16 cellular contexts compared by ENCODE assay signal in the genomic region with DNA sequence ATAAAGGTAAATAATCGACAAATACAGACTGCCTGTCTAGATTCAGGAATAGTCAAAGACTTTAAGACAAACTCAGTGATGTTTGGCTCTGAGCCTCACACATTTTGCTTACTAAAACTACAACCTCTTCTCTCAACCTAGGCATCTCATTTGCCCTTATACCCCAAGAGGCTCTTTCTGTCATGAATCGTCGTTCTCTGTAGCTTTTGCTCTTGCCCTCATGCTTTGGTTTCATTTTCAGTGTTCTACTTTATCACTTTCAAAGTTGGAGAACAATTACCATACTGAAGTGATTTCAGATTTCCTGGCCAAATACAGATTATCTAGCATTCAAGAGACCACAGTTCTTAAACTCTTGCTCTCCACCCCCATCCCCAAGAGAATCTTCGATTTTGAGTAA.
DNase-seq lines count a peak whose midpoint lies in the region; ATAC-seq and TF ChIP-seq lines count a peak whose summit lies in the region.
"Had no signal": no experiment of that assay in that cellular context is flagged by ENCODE, and none has a peak within 500 bp of the region (broad histone marks: within the 10 kb centered on the region; RNA-seq: fewer than 3 reads in every experiment).

No MANE protein-coding gene starts in this region.

- 0 out of 2 replicates have a peak overlapping the region, but pooled peaks have one; percentile 2 for H3K4me3 ChIP-seq in MM.1S (ENCODE audit: low read length)
- H3K4me3 ChIP-seq in stomach: no peak overlapping the region
- H3K4me3 ChIP-seq: HAP-1 had no signal

- ATAC-seq in GM18517 (IDR thresholded peaks at IDR 0.05; ENCODE audit: unreplicated experiment): peak; percentile 55
- ATAC-seq in GM19463 (IDR thresholded peaks at IDR 0.05; ENCODE audit: unreplicated experiment): peak; percentile 61
- ATAC-seq in SK-N-SH treated with all-trans-retinoic acid at 6 μM for 48 hours: no peak
- ATAC-seq: Panc1, Right ventricle myocardium inferior had no signal

- H3K9me3 ChIP-seq in MM.1S (replicated peaks; ENCODE audit: insufficient read depth, low read length) (no peaks in the 10 kb centered on the region), stomach (peaks cover 0 to 7% (median 4%) of the 10 kb centered on the region in 4 donors)
- H3K9me3 ChIP-seq: HAP-1 had no signal

- H3K27ac ChIP-seq in MM.1S (ENCODE audit: low read length): no peak overlapping the region
- no peak overlapping the region for H3K27ac ChIP-seq in stomach

- no peaks in the 10 kb centered on the region for H4K20me1 ChIP-seq in MM.1S (ENCODE audit: insufficient read depth, low read length)

- H3K27me3 ChIP-seq in MM.1S (replicated peaks; ENCODE audit: insufficient read depth, low read length): no peaks in the 10 kb centered on the region
- no peaks in the 10 kb centered on the region for H3K27me3 ChIP-seq in stomach

- intact Hi-C loops in stomach (cut with DNase I; ENCODE audit: low total_unique reads): no loop called here

- peaks cover 12% of the 10 kb centered on the region for H3K4me1 Mint-ChIP-seq in endothelial cell (ENCODE audit: unreplicated experiment)

- H3K4me3 Mint-ChIP-seq in endothelial cell (ENCODE audit: unreplicated experiment): no peak overlapping the region
- H3K4me3 Mint-ChIP-seq: T-helper 1 cell treated with Interleukin-12 subunit alpha and Interleukin-12 subunit beta and Interleukin-4 antibody, amounts not matched to agents 30 μg/mL and 1 μg/mL, for 36 hours had no signal

- H3K27me3 Mint-ChIP-seq in endothelial cell (ENCODE audit: unreplicated experiment): no peaks in the 10 kb centered on the region

- TF ChIP-seq POLR2A in erythroblast (IDR thresholded peaks at IDR 0.05; ENCODE audit: low read length): no peak
- no peak for TF ChIP-seq POLR2A in stomach (IDR thresholded peaks at IDR 0.05)

- H3K36me3 Mint-ChIP-seq in endothelial cell (ENCODE audit: low read depth, unreplicated experiment): no peaks in the 10 kb centered on the region

- no peaks in the 10 kb centered on the region for H3K9me2 ChIP-seq in MM.1S (replicated peaks; ENCODE audit: insufficient read depth, low read length)

- H3F3A ChIP-seq in MM.1S (ENCODE audit: insufficient read depth, low read length): peaks cover 10% of the 10 kb centered on the region; the same call in 1 of the 2 replicates

- TF ChIP-seq EP300 in stomach (IDR thresholded peaks at IDR 0.05): no peak

- no peaks in the 10 kb centered on the region for H3K79me2 ChIP-seq in MM.1S (ENCODE audit: low read length)

- no peak for TF ChIP-seq CTCF in MM.1S (IDR thresholded peaks at IDR 0.05; ENCODE audit: low read length)
- no peak for TF ChIP-seq CTCF in endothelial cell (IDR thresholded peaks at IDR 0.05; ENCODE audit: unreplicated experiment)
- no peak for TF ChIP-seq CTCF in stomach (IDR thresholded peaks at IDR 0.05)

- peak; percentile 74 for DNase-seq in MM.1S
- no peak for DNase-seq in endothelial cell (ENCODE audit: low spot score)
- no peak for DNase-seq in SK-N-DZ (ENCODE audit: low spot score)
- no peak for DNase-seq in erythroblast (lab: John Stamatoyannopoulos, UW)
- DNase-seq in stomach: no peak
- DNase-seq: KG1, NCI-H1105, NCI-H1694 treated with DMSO at 0.1 percent for 48 hours, NCI-H69 had no signal

- H3K4me1 ChIP-seq in MM.1S (ENCODE audit: low read length) (peaks cover 10% of the 10 kb centered on the region), stomach (no peaks in the 10 kb centered on the region)
- H3K4me1 ChIP-seq: HAP-1 had no signal

- 72 to 87% (median 75%) methylated on average over 4 of the region's 4 CpGs for WGBS in stomach, 5 donors

- peak overlapping the region; percentile 26; the same call in 1 of the 2 replicates for H2AFZ ChIP-seq in MM.1S (ENCODE audit: low read length)

- no peaks in the 10 kb centered on the region for H3K36me3 ChIP-seq in MM.1S (replicated peaks; ENCODE audit: insufficient read depth, low read length)
- no peaks in the 10 kb centered on the region for H3K36me3 ChIP-seq in stomach
- H3K36me3 ChIP-seq: HAP-1 had no signal

- H3K4me2 ChIP-seq in MM.1S (ENCODE audit: low read depth, low read length): peak overlapping the region; percentile 40

- H3K9me3 Mint-ChIP-seq in endothelial cell (ENCODE audit: unreplicated experiment): no peaks in the 10 kb centered on the region
- H3K9me3 Mint-ChIP-seq: T-helper 1 cell treated with Interleukin-12 subunit alpha and Interleukin-12 subunit beta and Interleukin-4 antibody, amounts not matched to agents 30 μg/mL and 1 μg/mL, for 36 hours had no signal

- H3K27ac Mint-ChIP-seq in endothelial cell (ENCODE audit: unreplicated experiment): peak overlapping the region; percentile 83
- H3K27ac Mint-ChIP-seq: T-helper 1 cell treated with Interleukin-12 subunit alpha and Interleukin-12 subunit beta and Interleukin-4 antibody, amounts not matched to agents 30 μg/mL and 1 μg/mL, for 36 hours had no signal

- no peak overlapping the region for H3K9ac ChIP-seq in MM.1S (ENCODE audit: low read length)

TF ChIP-seq in SK-N-SH treated with all-trans-retinoic acid at 6 μM for 48 hours, 23 proteins besides CTCF, POLR2A, EP300 and RAD21:
- TF ChIP-seq PATZ1 (CRISPR knock-in tag; IDR thresholded peaks at IDR 0.05; ENCODE audit: borderline replicate concordance): no peak
- TF ChIP-seq, protein P1, sequence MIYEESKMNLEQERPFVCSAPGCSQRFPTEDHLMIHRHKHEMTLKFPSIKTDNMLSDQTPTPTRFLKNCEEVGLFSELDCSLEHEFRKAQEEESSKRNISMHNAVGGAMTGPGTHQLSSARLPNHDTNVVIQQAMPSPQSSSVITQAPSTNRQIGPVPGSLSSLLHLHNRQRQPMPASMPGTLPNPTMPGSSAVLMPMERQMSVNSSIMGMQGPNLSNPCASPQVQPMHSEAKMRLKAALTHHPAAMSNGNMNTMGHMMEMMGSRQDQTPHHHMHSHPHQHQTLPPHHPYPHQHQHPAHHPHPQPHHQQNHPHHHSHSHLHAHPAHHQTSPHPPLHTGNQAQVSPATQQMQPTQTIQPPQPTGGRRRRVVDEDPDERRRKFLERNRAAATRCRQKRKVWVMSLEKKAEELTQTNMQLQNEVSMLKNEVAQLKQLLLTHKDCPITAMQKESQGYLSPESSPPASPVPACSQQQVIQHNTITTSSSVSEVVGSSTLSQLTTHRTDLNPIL (CRISPR knock-in tag; IDR thresholded peaks at IDR 0.05; ENCODE audit: low read depth): no peak
- TF ChIP-seq ESRRG (CRISPR knock-in tag; IDR thresholded peaks at IDR 0.05): no peak
- TF ChIP-seq ZFP30 (CRISPR knock-in tag; IDR thresholded peaks at IDR 0.05): no peak
- no peak for TF ChIP-seq ZNF8 (CRISPR knock-in tag; IDR thresholded peaks at IDR 0.05)
- no peak for TF ChIP-seq ZFP3 (CRISPR knock-in tag; IDR thresholded peaks at IDR 0.05)
- TF ChIP-seq TCF4 (CRISPR knock-in tag; IDR thresholded peaks at IDR 0.05; ENCODE audit: borderline replicate concordance): no peak
- no peak for TF ChIP-seq ARNTL (CRISPR knock-in tag; IDR thresholded peaks at IDR 0.05; ENCODE audit: borderline replicate concordance, low read depth)
- no peak for TF ChIP-seq ISL1 (CRISPR knock-in tag; IDR thresholded peaks at IDR 0.05)
- TF ChIP-seq, protein P2, sequence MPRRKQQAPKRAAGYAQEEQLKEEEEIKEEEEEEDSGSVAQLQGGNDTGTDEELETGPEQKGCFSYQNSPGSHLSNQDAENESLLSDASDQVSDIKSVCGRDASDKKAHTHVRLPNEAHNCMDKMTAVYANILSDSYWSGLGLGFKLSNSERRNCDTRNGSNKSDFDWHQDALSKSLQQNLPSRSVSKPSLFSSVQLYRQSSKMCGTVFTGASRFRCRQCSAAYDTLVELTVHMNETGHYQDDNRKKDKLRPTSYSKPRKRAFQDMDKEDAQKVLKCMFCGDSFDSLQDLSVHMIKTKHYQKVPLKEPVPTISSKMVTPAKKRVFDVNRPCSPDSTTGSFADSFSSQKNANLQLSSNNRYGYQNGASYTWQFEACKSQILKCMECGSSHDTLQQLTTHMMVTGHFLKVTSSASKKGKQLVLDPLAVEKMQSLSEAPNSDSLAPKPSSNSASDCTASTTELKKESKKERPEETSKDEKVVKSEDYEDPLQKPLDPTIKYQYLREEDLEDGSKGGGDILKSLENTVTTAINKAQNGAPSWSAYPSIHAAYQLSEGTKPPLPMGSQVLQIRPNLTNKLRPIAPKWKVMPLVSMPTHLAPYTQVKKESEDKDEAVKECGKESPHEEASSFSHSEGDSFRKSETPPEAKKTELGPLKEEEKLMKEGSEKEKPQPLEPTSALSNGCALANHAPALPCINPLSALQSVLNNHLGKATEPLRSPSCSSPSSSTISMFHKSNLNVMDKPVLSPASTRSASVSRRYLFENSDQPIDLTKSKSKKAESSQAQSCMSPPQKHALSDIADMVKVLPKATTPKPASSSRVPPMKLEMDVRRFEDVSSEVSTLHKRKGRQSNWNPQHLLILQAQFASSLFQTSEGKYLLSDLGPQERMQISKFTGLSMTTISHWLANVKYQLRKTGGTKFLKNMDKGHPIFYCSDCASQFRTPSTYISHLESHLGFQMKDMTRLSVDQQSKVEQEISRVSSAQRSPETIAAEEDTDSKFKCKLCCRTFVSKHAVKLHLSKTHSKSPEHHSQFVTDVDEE (CRISPR knock-in tag; IDR thresholded peaks at IDR 0.05): no peak
- TF ChIP-seq ZNF565 (CRISPR knock-in tag; conservative IDR thresholded peaks at IDR 0.05; ENCODE audit: low read depth): no peak
- TF ChIP-seq ZC3H10 (CRISPR knock-in tag; IDR thresholded peaks at IDR 0.05): no peak
- TF ChIP-seq GLIS3 (CRISPR knock-in tag; IDR thresholded peaks at IDR 0.05): no peak
- no peak for TF ChIP-seq PPARA (CRISPR knock-in tag; IDR thresholded peaks at IDR 0.05; ENCODE audit: borderline replicate concordance)
